Comparison of ENCODE assay signal across 8 cellular contexts in genomic region chrX:154478728-154479622, GRCh38. TPM values are rescaled to one million over a fixed set of nuclear protein-coding genes. Genes with fewer than 3 reads are reported as not detected.
DNase-seq lines count a peak whose midpoint lies in the region; TF ChIP-seq lines count a peak whose summit lies in the region.

LAGE3 (minus strand) TSS chrX:154479281; CDS start chrX:154478915, 366 bp downstream.

- H3K4me1 ChIP-seq in SK-N-SH (ENCODE audit: control insufficient read depth in 1 of 2, insufficient read depth in 2 of 2, low read depth in 1 of 2, low read length in 1 of 2), result peaks cover 0 to 6% of the 10 kb centered on the region in 2 experiments; a peak in 1 of 4 replicates
- no peaks in the 10 kb centered on the region for H3K4me1 ChIP-seq in osteoblast (ENCODE audit: insufficient read depth, low read length)
- H3K4me1 ChIP-seq in testis, result no peaks in the 10 kb centered on the region

- TF ChIP-seq EP300 in SK-N-SH (IDR thresholded peaks at IDR 0.05; ENCODE audit: borderline replicate concordance in 1 of 2, low read depth in 1 of 2, low read length in 1 of 2), result no peak

- H3K4me2 ChIP-seq in SK-N-SH, result peak within 1 kb of the TSS; percentile 69
- H3K4me2 ChIP-seq in osteoblast (ENCODE audit: insufficient read depth, low read length), result peak within 1 kb of the TSS; percentile 76

- WGBS in SK-N-SH (ENCODE audit: low lambda C conversion rate), result 61% methylated on average over 51 of the region's 85 CpGs
- 9 to 47% methylated on average over 3 to 31 of the region's 85 CpGs for WGBS in testis, 2 donors

- POLR2A ChIA-PET in HEK293T (lab: Yijun Ruan, JAX) (interaction anchor here (0.7 to 2.5 kb wide), 9 partner anchors 9 to 81 kb away, joined by 3 to 15 read pairs (median 4); partner anchors contain the start of genes FAM3A, RPL10, SLC10A3 and UBL4A), SK-N-SH (lab: Yijun Ruan, JAX) (interaction anchor here (0.8 to 2.1 kb wide), 6 partner anchors 8 to 80 kb away, joined by 3 to 8 read pairs (median 5); partner anchors contain the start of genes RPL10, SLC10A3 and UBL4A)

- TF ChIP-seq RAD21 in SK-N-SH (IDR thresholded peaks at IDR 0.05; ENCODE audit: low read length), result no peak

- peaks cover 14% of the 10 kb centered on the region for H3F3A ChIP-seq in SK-N-SH (replicated peaks; ENCODE audit: insufficient read depth)

- H3K79me2 ChIP-seq in SK-N-SH (ENCODE audit: insufficient read depth) (no peaks in the 10 kb centered on the region; the same call in 1 of the 2 replicates), osteoblast (ENCODE audit: insufficient read depth, low read length) (no peaks in the 10 kb centered on the region)

- H3K9me2 ChIP-seq in SK-N-SH, result no peaks in the 10 kb centered on the region

- peak within 1 kb of the TSS; percentile 43; the same call in 1 of the 2 replicates for H3K9ac ChIP-seq in SK-N-SH

- H3K27ac ChIP-seq in SK-N-SH (ENCODE audit: low read depth in 2 of 2, low read length in 1 of 2), result peak within 1 kb of the TSS in 1 of 2 experiments; percentile 61; a peak in 1 of 4 replicates
- peak within 1 kb of the TSS; percentile 33 for H3K27ac ChIP-seq in osteoblast (ENCODE audit: low read depth, low read length)
- peak within 1 kb of the TSS; percentile 39 to 75 for H3K27ac ChIP-seq in testis

- TF ChIP-seq CTCF in SK-N-SH (IDR thresholded peaks at IDR 0.05) (no peak), osteoblast (IDR thresholded peaks at IDR 0.05; ENCODE audit: extremely low read depth, low read depth, low read length) (no peak), testis (IDR thresholded peaks at IDR 0.05) (no peak)

- H4K20me1 ChIP-seq in SK-N-SH (ENCODE audit: insufficient read depth), result no peaks in the 10 kb centered on the region
- H4K20me1 ChIP-seq in osteoblast (ENCODE audit: insufficient read depth, low read length), result no peaks in the 10 kb centered on the region

- H3K27me3 ChIP-seq in SK-N-SH (ENCODE audit: insufficient read depth), result peaks cover 5% of the 10 kb centered on the region; the same call in 1 of the 2 replicates
- no peaks in the 10 kb centered on the region for H3K27me3 ChIP-seq in osteoblast (ENCODE audit: insufficient read depth, low read length)
- H3K27me3 ChIP-seq in testis, result no peaks in the 10 kb centered on the region

- CTCF ChIA-PET in HEK293T (lab: Yijun Ruan, JAX), result no interaction called here
- CTCF ChIA-PET in SK-N-SH (lab: Yijun Ruan, JAX), result interaction anchor here (0.8 to 1.0 kb wide), 2 partner anchors 57 to 81 kb away, joined by 3 read pairs; partner anchors contain the start of gene RPL10

- peaks cover 0 to 3% of the 10 kb centered on the region in 2 experiments for H3K36me3 ChIP-seq in SK-N-SH (replicated peaks in 1 of 2; ENCODE audit: control insufficient read depth in 1 of 2, insufficient read depth in 2 of 2, low read length in 1 of 2)
- peaks cover 5% of the 10 kb centered on the region for H3K36me3 ChIP-seq in osteoblast (ENCODE audit: insufficient read depth, low read length)
- no peaks in the 10 kb centered on the region for H3K36me3 ChIP-seq in testis (ENCODE audit: low read depth, missing control alignments)

- H3K9me3 ChIP-seq in SK-N-SH (no peaks in the 10 kb centered on the region), osteoblast (ENCODE audit: low read depth, low read length) (no peaks in the 10 kb centered on the region), testis (no peaks in the 10 kb centered on the region)

- no peak for TF ChIP-seq POLR2A in testis (IDR thresholded peaks at IDR 0.05)

- intact Hi-C loops in testis (cut with DNase I; ENCODE audit: low total_unique reads), result no loop called here

- H3K4me3 ChIP-seq in SK-N-SH (ENCODE audit: low read depth in 2 of 2, low read length in 1 of 2), result peak within 1 kb of the TSS; percentile 49 to 58
- H3K4me3 ChIP-seq in osteoblast (ENCODE audit: insufficient read depth, low read length), result peak within 1 kb of the TSS; percentile 64
- H3K4me3 ChIP-seq in testis, result peak within 1 kb of the TSS; percentile 47 to 56

- DNase-seq in GM04504 (ENCODE audit: low read depth) (peak; percentile 71), HEK293T (ENCODE audit: extremely low spot score) (peak; percentile 95), MV-4-11 (lab: John Stamatoyannopoulos, UW) (peak; percentile 87), SK-N-SH (peak; percentile 94), glomerular endothelial cell (ENCODE audit: extremely low read depth, low read depth, low spot score) (no peak), osteoblast (ENCODE audit: insufficient read length, low spot score, missing footprints) (peak; percentile 98), testis (peak; percentile 92)
- DNase-seq in activated naive CD4-positive, alpha-beta T cell treated with anti-CD3 and anti-CD28 coated beads, Interleukin-2, amount 50 U/mL, for 16 hours, result peak; percentile 93

- H2AFZ ChIP-seq in SK-N-SH (ENCODE audit: low read depth) (0 out of 2 replicates have a peak within 1 kb of the TSS, but pooled peaks have one; percentile 59), osteoblast (ENCODE audit: low read length) (peak within 1 kb of the TSS; percentile 65)

TF ChIP-seq in HEK293T, 16 proteins besides CTCF, POLR2A, EP300 and RAD21:
- TF ChIP-seq PKNOX1 (IDR thresholded peaks at IDR 0.05) (no peak), L3MBTL2 (conservative IDR thresholded peaks at IDR 0.05) (peak; percentile 100), NFRKB (IDR thresholded peaks at IDR 0.05) (no peak), HDGF (IDR thresholded peaks at IDR 0.05; ENCODE audit: borderline replicate concordance) (no peak; the same call in 1 of the 2 replicates), ARNT (IDR thresholded peaks at IDR 0.05) (no peak), SP1 (IDR thresholded peaks at IDR 0.05) (peak; percentile 96)
TF ChIP-seq in HEK293T: peak in this region for 2.

TF ChIP-seq in SK-N-SH, 30 proteins besides CTCF, POLR2A, EP300 and RAD21:
- TF ChIP-seq PBX3 (IDR thresholded peaks at IDR 0.05) (peak; percentile 5; the same call in 1 of the 2 replicates), POLR2AphosphoS5 (IDR thresholded peaks at IDR 0.05; ENCODE audit: low read depth, low read length) (0 out of 2 replicates have a peak, but pooled peaks have one; percentile 20), USF1 (IDR thresholded peaks at IDR 0.05; ENCODE audit: borderline replicate concordance, low read depth) (peak; percentile 21; the same call in 1 of the 2 replicates), FOSL2 (IDR thresholded peaks at IDR 0.05; ENCODE audit: borderline replicate concordance, low read depth) (no peak), FOXM1 (IDR thresholded peaks at IDR 0.05; ENCODE audit: low read depth) (no peak), MAX (IDR thresholded peaks at IDR 0.05; ENCODE audit: low read depth) (peak; percentile 95), CHD2 (IDR thresholded peaks at IDR 0.05; ENCODE audit: low read length, partially characterized antibody) (peak; percentile 8), RFX5 (IDR thresholded peaks at IDR 0.05; ENCODE audit: low read length) (no peak), NRF1 (IDR thresholded peaks at IDR 0.05; ENCODE audit: low read depth, low read length) (peak; percentile 85), MXI1 (IDR thresholded peaks at IDR 0.05; ENCODE audit: low read depth, low read length) (peak; percentile 57)

RNA-seq across cellular contexts. Expression of gene LAGE3, which starts in this region (rescaled TPM):
- 29.3 and 37.2 TPM in 2 replicates for polyA plus RNA-seq in SK-N-SH (2012; rRNA removed)
- 16.9 and 28.0 TPM in 2 replicates for polyA plus RNA-seq in SK-N-SH (2012; cell fraction: cytosol; rRNA removed)
- polyA plus RNA-seq in SK-N-SH (2012; cell fraction: nucleus; rRNA removed), result 9.8 and 16.3 TPM in 2 replicates
- total RNA-seq in glomerular endothelial cell, result 28.0 and 28.9 TPM in 2 replicates
- 16.5 and 21.7 TPM in 2 replicates for total RNA-seq in osteoblast
- 10 to 100 TPM; 29.1 to 30.9 TPM for total RNA-seq in testis
- polyA plus RNA-seq in testis (ENCODE audit: insufficient read depth, low read depth, low replicate concordance), result 12.4 TPM
